In genomic region chr5:143338658-143339366, GRCh38 we compare ENCODE assay signal across 10 cellular contexts.
DNase-seq lines count a peak whose midpoint lies in the region; ATAC-seq, FAIRE-seq and TF ChIP-seq lines count a peak whose summit lies in the region.
"Had no signal": no experiment of that assay in that cellular context is flagged by ENCODE, and none has a peak within 500 bp of the region (broad histone marks: within the 10 kb centered on the region; RNA-seq: fewer than 3 reads in every experiment).

No MANE protein-coding gene starts in this region.

- CTCF ChIA-PET in CD4-positive, alpha-beta T cell (lab: Charles Lee) = interaction anchor here (0.6 kb wide), 1 partner anchor 26 kb away, joined by 3 read pairs; no protein-coding TSS in a partner anchor

- H3K27ac ChIP-seq in CD4-positive, alpha-beta T cell (ENCODE audit: low read depth, low read length) = no peak overlapping the region
- peak overlapping the region; percentile 53 for H3K27ac ChIP-seq in keratinocyte (ENCODE audit: control insufficient read depth, insufficient read depth, low read length)

- no peak overlapping the region for H3K4me3 Mint-ChIP-seq in CD4-positive, alpha-beta T cell
- H3K4me3 Mint-ChIP-seq: activated CD4-positive, alpha-beta memory T cell treated with anti-CD3 and anti-CD28 coated beads, Interleukin-2, amount 10 ng/mL, durations not matched to agents 7 days and 5 days; activated naive CD8-positive, alpha-beta T cell treated with anti-CD3 and anti-CD28 coated beads, Interleukin-2, amount 50 U/mL, for 24 hours had no signal

- ATAC-seq in CD4-positive, alpha-beta T cell (ENCODE audit: poor library complexity) = peak; percentile 51
- ATAC-seq in HG02798 (IDR thresholded peaks at IDR 0.05; ENCODE audit: poor library complexity, unreplicated experiment) = no peak
- ATAC-seq: activated naive CD8-positive, alpha-beta T cell treated with anti-CD3 and anti-CD28 coated beads, Interleukin-2, amount 50 U/mL, for 24 hours had no signal

- FAIRE-seq in bronchial epithelial cell (lab: Jason Lieb, UNC) = no peak
- FAIRE-seq in keratinocyte (lab: Jason Lieb, UNC) = peak; percentile 85

- peaks cover 62% of the 10 kb centered on the region for H3K4me1 Mint-ChIP-seq in CD4-positive, alpha-beta T cell (ENCODE audit: low read depth)

- no peak overlapping the region for H3K9ac ChIP-seq in keratinocyte (ENCODE audit: control insufficient read depth, extremely low read depth, insufficient read depth, low read length)

- H3K4me3 ChIP-seq in bronchial epithelial cell (ENCODE audit: low read depth, low read length) (no peak overlapping the region), keratinocyte (ENCODE audit: control insufficient read depth in 2 of 3, extremely low read depth in 1 of 3, insufficient read depth in 2 of 3, low read depth in 1 of 3, low read length in 3 of 3) (no peak overlapping the region)

- H3K27me3 Mint-ChIP-seq in CD4-positive, alpha-beta T cell = no peaks in the 10 kb centered on the region
- H3K27me3 Mint-ChIP-seq: activated CD4-positive, alpha-beta memory T cell treated with anti-CD3 and anti-CD28 coated beads, Interleukin-2, amount 10 ng/mL, durations not matched to agents 7 days and 5 days; activated naive CD8-positive, alpha-beta T cell treated with anti-CD3 and anti-CD28 coated beads, Interleukin-2, amount 50 U/mL, for 24 hours had no signal

- no peaks in the 10 kb centered on the region for H4K20me1 ChIP-seq in keratinocyte (ENCODE audit: control insufficient read depth, extremely low read depth, insufficient read depth, low read length)

- no peak for TF ChIP-seq CTCF in CD4-positive, alpha-beta T cell (IDR thresholded peaks at IDR 0.05)
- TF ChIP-seq CTCF in bronchial epithelial cell (IDR thresholded peaks at IDR 0.05; ENCODE audit: insufficient read depth, low read length, severe bottlenecking) (no peak), keratinocyte (optimal IDR thresholded peaks at IDR 0.05 in 1 of 3, IDR thresholded peaks at IDR 0.05 in 1 of 3, conservative IDR thresholded peaks at IDR 0.05 in 1 of 3; ENCODE audit: extremely low read depth in 1 of 3, insufficient read depth in 2 of 3, low read length in 3 of 3) (no peak)

- intact Hi-C loops in CD4-positive, alpha-beta T cell (cut with DNase I, micrococcal nuclease) = loop anchor here in 1 of 2 experiments (5.0 kb wide), 1 partner anchor 38 kb away; no protein-coding TSS in a partner anchor

- H3K27ac Mint-ChIP-seq in CD4-positive, alpha-beta T cell = no peak overlapping the region
- H3K27ac Mint-ChIP-seq: activated CD4-positive, alpha-beta memory T cell treated with anti-CD3 and anti-CD28 coated beads, Interleukin-2, amount 10 ng/mL, durations not matched to agents 7 days and 5 days; activated naive CD8-positive, alpha-beta T cell treated with anti-CD3 and anti-CD28 coated beads, Interleukin-2, amount 50 U/mL, for 24 hours had no signal

- H3K9me3 ChIP-seq in CD4-positive, alpha-beta T cell (ENCODE audit: control insufficient read depth, low read length) = no peaks in the 10 kb centered on the region
- H3K9me3 ChIP-seq in keratinocyte (ENCODE audit: control insufficient read depth, low read depth, low read length) = no peaks in the 10 kb centered on the region

- H3K9me3 Mint-ChIP-seq in CD4-positive, alpha-beta T cell = no peaks in the 10 kb centered on the region
- H3K9me3 Mint-ChIP-seq: activated CD4-positive, alpha-beta memory T cell treated with anti-CD3 and anti-CD28 coated beads, Interleukin-2, amount 10 ng/mL, durations not matched to agents 7 days and 5 days had no signal

- H3K36me3 ChIP-seq in bronchial epithelial cell (ENCODE audit: control insufficient read depth, insufficient read depth, low read length) = no peaks in the 10 kb centered on the region
- peaks cover 0 to 3% of the 10 kb centered on the region in 2 experiments for H3K36me3 ChIP-seq in keratinocyte (ENCODE audit: control insufficient read depth in 2 of 2, extremely low read depth in 1 of 2, insufficient read depth in 2 of 2, low read length in 2 of 2)

- DNase-seq in CD4-positive, alpha-beta T cell = no peak
- DNase-seq in HCEC 1CT (peak; percentile 66), bronchial epithelial cell (ENCODE audit: low read depth) (peak; percentile 95), keratinocyte (ENCODE audit: low read depth, low spot score) (no peak), NCI-H1930 (lab: John Stamatoyannopoulos, UW) (no peak), foreskin melanocyte (no peak)
- DNase-seq: activated CD4-positive, alpha-beta memory T cell treated with anti-CD3 and anti-CD28 coated beads, Interleukin-2, amount 10 ng/mL, durations not matched to agents 7 days and 5 days; activated naive CD8-positive, alpha-beta T cell treated with anti-CD3 and anti-CD28 coated beads, Interleukin-2, amount 50 U/mL, for 24 hours; NCI-H446 treated with DMSO at 0.1 percent for 48 hours had no signal

- no peak overlapping the region for H2AFZ ChIP-seq in keratinocyte (ENCODE audit: control insufficient read depth, low read length)

- H3K27me3 ChIP-seq in CD4-positive, alpha-beta T cell (ENCODE audit: control insufficient read depth, insufficient read depth, low read length) = no peaks in the 10 kb centered on the region
- H3K27me3 ChIP-seq in bronchial epithelial cell (ENCODE audit: control insufficient read depth, insufficient read depth, low read length) = no peaks in the 10 kb centered on the region
- no peaks in the 10 kb centered on the region for H3K27me3 ChIP-seq in keratinocyte (ENCODE audit: control insufficient read depth, extremely low read depth, insufficient read depth, low read length)

- POLR2A ChIA-PET in CD4-positive, alpha-beta T cell (lab: Charles Lee) = interaction anchor here (0.9 kb wide), 1 partner anchor 9 kb away, joined by 4 read pairs; no protein-coding TSS in a partner anchor

- H3K79me2 ChIP-seq in keratinocyte (ENCODE audit: control insufficient read depth, insufficient read depth, low read length) = peaks cover 79% of the 10 kb centered on the region

- no peak overlapping the region for H3K4me2 ChIP-seq in keratinocyte (ENCODE audit: control insufficient read depth, extremely low read depth, insufficient read depth, low read depth, low read length)

- peaks cover 55% of the 10 kb centered on the region for H3K36me3 Mint-ChIP-seq in CD4-positive, alpha-beta T cell (ENCODE audit: low read depth)

- dilution Hi-C loops in keratinocyte (cut with MboI; ENCODE audit: extremely low pct_ligation_motif_present, low sequenced_read_pairs) = no loop called here

- H3K4me1 ChIP-seq in keratinocyte (ENCODE audit: control insufficient read depth, extremely low read depth, insufficient read depth, low read length) = peaks cover 13% of the 10 kb centered on the region

- H3K9me1 ChIP-seq in keratinocyte (ENCODE audit: control insufficient read depth, extremely low read depth, insufficient read depth, low read length) = no peaks in the 10 kb centered on the region

Comparison
In these comparisons a context has a peak if more than half of its experiments do, and no peak if none do; other contexts are left out.
1. DNase-seq: peak in HCEC 1CT (single experiment) and bronchial epithelial cell (single experiment); none in CD4-positive, alpha-beta T cell (0 of 10), keratinocyte (single experiment), NCI-H1930 (0 of 2) and foreskin melanocyte (single experiment).